19 cellular contexts compared by ENCODE assay signal in the genomic region with DNA sequence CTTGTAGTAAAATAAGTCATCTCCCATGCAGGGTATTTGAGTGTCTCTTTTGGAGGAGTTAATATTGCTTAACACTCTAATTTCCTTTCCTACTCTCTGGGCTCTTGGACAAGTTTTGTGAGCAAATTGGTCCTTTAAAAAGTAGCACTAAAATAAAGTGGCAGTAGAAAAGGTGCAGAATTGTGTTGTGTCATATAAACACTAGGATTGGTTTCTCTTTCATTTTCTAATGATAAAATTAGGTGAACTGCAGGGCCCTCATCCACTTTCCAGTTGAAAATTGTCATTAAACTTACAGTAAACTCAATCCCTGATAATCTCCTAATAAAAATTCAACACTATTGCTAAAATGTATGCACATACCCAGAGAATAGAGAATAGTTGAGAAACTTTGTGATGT. TPM values are rescaled to one million over a fixed set of nuclear protein-coding genes. Genes with fewer than 3 reads are reported as not detected.
A peak's percentile ranks its signal among the peaks of the same experiment; 100 is the strongest.
DNase-seq lines count a peak whose midpoint lies in the region; ATAC-seq, FAIRE-seq and TF ChIP-seq lines count a peak whose summit lies in the region.
"Had no signal": no experiment of that assay in that cellular context is flagged by ENCODE, and none has a peak within 500 bp of the region (broad histone marks: within the 10 kb centered on the region; RNA-seq: fewer than 3 reads in every experiment).

No MANE protein-coding gene starts in this region.

- H3K27me3 ChIP-seq in IMR-90 (ENCODE audit: control insufficient read depth, insufficient read depth, low read length) (no peaks in the 10 kb centered on the region), heart right ventricle (no peaks in the 10 kb centered on the region)
- H3K27me3 ChIP-seq: Peyer's patch had no signal

- H3K27ac Mint-ChIP-seq in activated T-helper 1 cell treated with anti-CD3 and anti-CD28 coated beads, Interleukin-12 subunit alpha, Interleukin-12 subunit beta, Interleukin-2, Interleukin-4 antibody, amounts not matched to agents 30 ng/mL and 10 ng/mL and 1 ng/mL, durations not matched to agents 14 hours and 24 hours and 36 hours, result peak overlapping the region; percentile 58
- no peak overlapping the region for H3K27ac Mint-ChIP-seq in activated naive CD4-positive, alpha-beta T cell treated with anti-CD3 and anti-CD28 coated beads, Interleukin-2, amount 10 ng/mL, durations not matched to agents 7 days and 5 days
- H3K27ac Mint-ChIP-seq: CD4-positive, CD25-positive, alpha-beta regulatory T cell; IgD-negative memory B cell; T-helper 17 cell had no signal

- H4K20me1 ChIP-seq in IMR-90 (ENCODE audit: insufficient read depth, low read length), result no peaks in the 10 kb centered on the region

- no peaks in the 10 kb centered on the region for H3K9me3 ChIP-seq in IMR-90 (ENCODE audit: control insufficient read depth, insufficient read depth, low read length)
- H3K9me3 ChIP-seq in heart right ventricle, result no peaks in the 10 kb centered on the region
- H3K9me3 ChIP-seq: Peyer's patch had no signal

- H4K8ac ChIP-seq in IMR-90 (ENCODE audit: low read depth in 2 of 2, low read length in 2 of 2), result no peak overlapping the region

- TF ChIP-seq RAD21 in IMR-90 (IDR thresholded peaks at IDR 0.05; ENCODE audit: low read length), result no peak

- TF ChIP-seq POLR2A in GM12891 (IDR thresholded peaks at IDR 0.05; ENCODE audit: low read depth, low read length) (no peak), IMR-90 (IDR thresholded peaks at IDR 0.05; ENCODE audit: low read depth, low read length) (no peak)

- H2BK120ac ChIP-seq in IMR-90 (ENCODE audit: low read depth, low read length), result no peak overlapping the region

- H3K79me1 ChIP-seq in IMR-90 (ENCODE audit: low read depth in 1 of 2, low read length in 2 of 2), result peaks cover 0 to 12% of the 10 kb centered on the region in 2 experiments; a peak in 2 of 4 replicates

- H3K4me1 ChIP-seq in IMR-90 (ENCODE audit: control insufficient read depth, insufficient read depth, low read length) (peaks cover 2% of the 10 kb centered on the region; the same call in 1 of the 2 replicates), heart right ventricle (peaks cover 0 to 15% (median 0%) of the 10 kb centered on the region in 9 donors)
- H3K4me1 ChIP-seq: Peyer's patch had no signal

- no peak overlapping the region for H2BK15ac ChIP-seq in IMR-90 (ENCODE audit: low read depth, low read length)

- intact Hi-C loops in IMR-90 (cut with micrococcal nuclease), result loop anchor here (2.0 to 5.0 kb wide), 3 partner anchors 219 to 321 kb away; a partner anchor contains a TSS
- intact Hi-C loops in activated T-helper 1 cell treated with anti-CD3 and anti-CD28 coated beads, Interleukin-12 subunit alpha, Interleukin-12 subunit beta, Interleukin-2, Interleukin-4 antibody, amounts not matched to agents 30 ng/mL and 10 ng/mL and 1 ng/mL, durations not matched to agents 14 hours and 24 hours and 36 hours (cut with micrococcal nuclease), result loop anchor here (2.0 to 5.0 kb wide), 6 partner anchors 49 to 631 kb away; a partner anchor contains a TSS
- intact Hi-C loops in heart right ventricle (cut with DNase I), result loop anchor here in 9 of 10 donors (2.0 to 10.0 kb wide), 8 partner anchors 126 to 319 kb away; a partner anchor contains a TSS

- H3K36me3 Mint-ChIP-seq in activated T-helper 1 cell treated with anti-CD3 and anti-CD28 coated beads, Interleukin-12 subunit alpha, Interleukin-12 subunit beta, Interleukin-2, Interleukin-4 antibody, amounts not matched to agents 30 ng/mL and 10 ng/mL and 1 ng/mL, durations not matched to agents 14 hours and 24 hours and 36 hours (ENCODE audit: low read depth), result peaks cover 8% of the 10 kb centered on the region
- H3K36me3 Mint-ChIP-seq in activated naive CD4-positive, alpha-beta T cell treated with anti-CD3 and anti-CD28 coated beads, Interleukin-2, amount 10 ng/mL, durations not matched to agents 7 days and 5 days, result no peaks in the 10 kb centered on the region
- H3K36me3 Mint-ChIP-seq: CD4-positive, CD25-positive, alpha-beta regulatory T cell; IgD-negative memory B cell had no signal

- POLR2A ChIA-PET in IMR-90 (lab: Charles Lee; ENCODE audit: unreplicated experiment), result no interaction called here

- dilution Hi-C loops in IMR-90 (cut with HindIII; ENCODE audit: low sequenced_read_pairs, unreplicated experiment), result no loop called here

- DNase-seq in GM12891 (ENCODE audit: insufficient read length, low spot score) (no peak), IMR-90 (no peak), heart right ventricle (no peak), NCI-H1930 (lab: John Stamatoyannopoulos, UW) (no peak)
- no peak for DNase-seq in activated T-helper 1 cell treated with anti-CD3 and anti-CD28 coated beads, Interleukin-12 subunit alpha, Interleukin-12 subunit beta, Interleukin-2, Interleukin-4 antibody, amounts not matched to agents 30 ng/mL and 10 ng/mL and 1 ng/mL, durations not matched to agents 14 hours and 24 hours and 36 hours (ENCODE audit: low spot score)
- no peak for DNase-seq in activated naive CD4-positive, alpha-beta T cell treated with anti-CD3 and anti-CD28 coated beads, Interleukin-2, amount 10 ng/mL, durations not matched to agents 7 days and 5 days
- DNase-seq: ACHN, DMS79, NCI-H1092, NCI-H1694, NCI-H69, Peyer's patch, SHP77 treated with DMSO at 0.1 percent for 48 hours, T-helper 17 cell had no signal

- FAIRE-seq in GM12891 (lab: Jason Lieb, UNC), result peak; percentile 33
- FAIRE-seq: H54 had no signal

- no peak overlapping the region for H3K14ac ChIP-seq in IMR-90 (replicated peaks; ENCODE audit: low read depth, low read length)

- peaks cover 42% of the 10 kb centered on the region for H3K4me1 Mint-ChIP-seq in activated T-helper 1 cell treated with anti-CD3 and anti-CD28 coated beads, Interleukin-12 subunit alpha, Interleukin-12 subunit beta, Interleukin-2, Interleukin-4 antibody, amounts not matched to agents 30 ng/mL and 10 ng/mL and 1 ng/mL, durations not matched to agents 14 hours and 24 hours and 36 hours (ENCODE audit: low read depth)
- peaks cover 10% of the 10 kb centered on the region for H3K4me1 Mint-ChIP-seq in activated naive CD4-positive, alpha-beta T cell treated with anti-CD3 and anti-CD28 coated beads, Interleukin-2, amount 10 ng/mL, durations not matched to agents 7 days and 5 days

- H3K27me3 Mint-ChIP-seq in activated T-helper 1 cell treated with anti-CD3 and anti-CD28 coated beads, Interleukin-12 subunit alpha, Interleukin-12 subunit beta, Interleukin-2, Interleukin-4 antibody, amounts not matched to agents 30 ng/mL and 10 ng/mL and 1 ng/mL, durations not matched to agents 14 hours and 24 hours and 36 hours (ENCODE audit: insufficient read depth), result no peaks in the 10 kb centered on the region
- no peaks in the 10 kb centered on the region for H3K27me3 Mint-ChIP-seq in activated naive CD4-positive, alpha-beta T cell treated with anti-CD3 and anti-CD28 coated beads, Interleukin-2, amount 10 ng/mL, durations not matched to agents 7 days and 5 days
- H3K27me3 Mint-ChIP-seq: CD4-positive, CD25-positive, alpha-beta regulatory T cell; IgD-negative memory B cell; T-helper 17 cell had no signal

- H2AK5ac ChIP-seq in IMR-90 (ENCODE audit: low read depth, low read length), result no peak overlapping the region

- TF ChIP-seq CTCF in IMR-90 (conservative IDR thresholded peaks at IDR 0.05; ENCODE audit: low read depth, low read length) (no peak), heart right ventricle (IDR thresholded peaks at IDR 0.05) (no peak)

- H4K5ac ChIP-seq in IMR-90 (ENCODE audit: low read depth, low read length), result no peak overlapping the region

- no peaks in the 10 kb centered on the region for H3K9me3 Mint-ChIP-seq in activated T-helper 1 cell treated with anti-CD3 and anti-CD28 coated beads, Interleukin-12 subunit alpha, Interleukin-12 subunit beta, Interleukin-2, Interleukin-4 antibody, amounts not matched to agents 30 ng/mL and 10 ng/mL and 1 ng/mL, durations not matched to agents 14 hours and 24 hours and 36 hours
- no peaks in the 10 kb centered on the region for H3K9me3 Mint-ChIP-seq in activated naive CD4-positive, alpha-beta T cell treated with anti-CD3 and anti-CD28 coated beads, Interleukin-2, amount 10 ng/mL, durations not matched to agents 7 days and 5 days
- H3K9me3 Mint-ChIP-seq: CD4-positive, CD25-positive, alpha-beta regulatory T cell; IgD-negative memory B cell had no signal

- peak overlapping the region; percentile 73 for H3K4me2 ChIP-seq in IMR-90 (ENCODE audit: low read depth, low read length)

- peaks cover 4% of the 10 kb centered on the region for H3K9me1 ChIP-seq in IMR-90 (ENCODE audit: insufficient read depth, low read length)

- no peak overlapping the region for H4K91ac ChIP-seq in IMR-90 (ENCODE audit: insufficient read depth, low read depth, low read length)

- peak overlapping the region; percentile 60 for H3K4me3 Mint-ChIP-seq in activated T-helper 1 cell treated with anti-CD3 and anti-CD28 coated beads, Interleukin-12 subunit alpha, Interleukin-12 subunit beta, Interleukin-2, Interleukin-4 antibody, amounts not matched to agents 30 ng/mL and 10 ng/mL and 1 ng/mL, durations not matched to agents 14 hours and 24 hours and 36 hours
- H3K4me3 Mint-ChIP-seq in activated naive CD4-positive, alpha-beta T cell treated with anti-CD3 and anti-CD28 coated beads, Interleukin-2, amount 10 ng/mL, durations not matched to agents 7 days and 5 days, result no peak overlapping the region
- H3K4me3 Mint-ChIP-seq: CD4-positive, CD25-positive, alpha-beta regulatory T cell; T-helper 17 cell had no signal

- H3K4ac ChIP-seq in IMR-90 (ENCODE audit: low read depth, low read length), result no peak overlapping the region

- no peak overlapping the region for H3K56ac ChIP-seq in IMR-90 (ENCODE audit: extremely low read depth, insufficient read depth, low read length)

- no TSS peak for BruUV-seq in IMR-90 (replicated peaks; lab: Mats Ljungman, UMichigan)

- H2BK5ac ChIP-seq in IMR-90 (ENCODE audit: low read depth, low read length, poor library complexity, severe bottlenecking), result no peak overlapping the region

- no peak overlapping the region for H2AK9ac ChIP-seq in IMR-90 (replicated peaks; ENCODE audit: low read depth, low read length, poor library complexity)

- H3K9ac ChIP-seq in IMR-90 (ENCODE audit: low read depth, low read length), result no peak overlapping the region

- H3K27ac ChIP-seq in IMR-90 (ENCODE audit: insufficient read depth, low read length) (no peak overlapping the region), heart right ventricle (no peak overlapping the region)
- H3K27ac ChIP-seq: Peyer's patch had no signal

- no peak overlapping the region for H3K23ac ChIP-seq in IMR-90 (ENCODE audit: low read depth, low read length)

- no peak overlapping the region for H2AFZ ChIP-seq in IMR-90 (replicated peaks; ENCODE audit: low read length, poor library complexity)

- peaks cover 4% of the 10 kb centered on the region; the same call in 1 of the 2 replicates for H3K36me3 ChIP-seq in IMR-90 (ENCODE audit: control insufficient read depth, insufficient read depth, low read length)
- H3K36me3 ChIP-seq in heart right ventricle, result peaks cover 0 to 90% (median 32%) of the 10 kb centered on the region in 9 donors
- H3K36me3 ChIP-seq: Peyer's patch had no signal

- no peak overlapping the region for H3K4me3 ChIP-seq in IMR-90 (ENCODE audit: insufficient read depth, low read depth, low read length)
- H3K4me3 ChIP-seq in heart right ventricle, result no peak overlapping the region
- H3K4me3 ChIP-seq: Peyer's patch had no signal

- H3K18ac ChIP-seq in IMR-90 (ENCODE audit: low read depth, low read length), result peak overlapping the region; percentile 48; the same call in 1 of the 2 replicates

- H2BK20ac ChIP-seq in IMR-90 (ENCODE audit: low read depth, low read length), result no peak overlapping the region

- in situ Hi-C loops in IMR-90 (cut with MboI; ENCODE audit: low sequenced_read_pairs), result no loop called here

- ATAC-seq in GM18867 (IDR thresholded peaks at IDR 0.05; ENCODE audit: unreplicated experiment) (peak; percentile 64), IMR-90 (ENCODE audit: low read depth) (no peak), heart right ventricle (no peak), GM21717 (IDR thresholded peaks at IDR 0.05; ENCODE audit: unreplicated experiment) (no peak)
- ATAC-seq: T-helper 17 cell had no signal

- CTCF ChIA-PET in IMR-90 (lab: Yijun Ruan, JAX), result no interaction called here
- CTCF ChIA-PET in activated naive CD4-positive, alpha-beta T cell treated with anti-CD3 and anti-CD28 coated beads, Interleukin-2, amount 10 ng/mL, durations not matched to agents 7 days and 5 days (lab: Charles Lee), result interaction anchor here (1.5 to 1.9 kb wide), 4 partner anchors 130 to 269 kb away, joined by 6 to 9 read pairs (median 8); a partner anchor contains a TSS

RNA-seq across cellular contexts. Expression of a gene that starts 42.6 kb away (rescaled TPM):
- 0.18 TPM for polyA plus RNA-seq in GM12891 (2012; ENCODE audit: low read depth, missing spikeins)
- 2.2 and 2.5 TPM in 2 replicates for total RNA-seq in IMR-90 (2012; rRNA removed)
- 0.48 and 0.75 TPM in 2 replicates for polyA plus RNA-seq in IMR-90 (2012; rRNA removed)
- polyA plus RNA-seq in IMR-90 (2012; cell fraction: cytosol; rRNA removed), result 0.13 and 0.17 TPM in 2 replicates
- 0.21 and 1.1 TPM in 2 replicates for polyA plus RNA-seq in IMR-90 (2012; cell fraction: nucleus; rRNA removed; ENCODE audit: low replicate concordance)
- total RNA-seq in activated T-helper 1 cell treated with anti-CD3 and anti-CD28 coated beads, Interleukin-12 subunit alpha, Interleukin-12 subunit beta, Interleukin-2, Interleukin-4 antibody, amounts not matched to agents 30 ng/mL and 10 ng/mL and 1 ng/mL, durations not matched to agents 14 hours and 24 hours and 36 hours, result 1.4 and 1.6 TPM in 2 replicates
- total RNA-seq in heart right ventricle, result 10 to 100 TPM in 1 of 10 donors, 1 to 10 TPM in 9; 3.2 to 10.6 (median 5.9) TPM
- 1 to 10 TPM; 4.1 to 6.7 TPM for polyA plus RNA-seq in heart right ventricle
- total RNA-seq: CD4-positive, CD25-positive, alpha-beta regulatory T cell; T-helper 17 cell had no signal
- polyA plus RNA-seq: IgD-negative memory B cell had no signal

RNA-seq across cellular contexts. Expression of a gene that starts 57.0 kb away (rescaled TPM):
- 38.1 TPM for polyA plus RNA-seq in GM12891 (2012; ENCODE audit: low read depth, missing spikeins)
- total RNA-seq in IMR-90 (2012; rRNA removed) (27.4 and 46.9 TPM in 2 replicates), heart right ventricle (10 to 100 TPM; 48.7 to 75.3 (median 65.3) TPM)
- polyA plus RNA-seq in IMR-90 (2012; rRNA removed) (35.6 and 40.1 TPM in 2 replicates), heart right ventricle (10 to 100 TPM; 27.3 to 49.0 TPM)
- polyA plus RNA-seq in IMR-90 (2012; cell fraction: cytosol; rRNA removed), result 8.1 and 11.7 TPM in 2 replicates
- 2.8 and 12.5 TPM in 2 replicates for polyA plus RNA-seq in IMR-90 (2012; cell fraction: nucleus; rRNA removed; ENCODE audit: low replicate concordance)
- total RNA-seq in activated T-helper 1 cell treated with anti-CD3 and anti-CD28 coated beads, Interleukin-12 subunit alpha, Interleukin-12 subunit beta, Interleukin-2, Interleukin-4 antibody, amounts not matched to agents 30 ng/mL and 10 ng/mL and 1 ng/mL, durations not matched to agents 14 hours and 24 hours and 36 hours, result 59.8 and 72.2 TPM in 2 replicates
